15 cellular contexts compared by ENCODE assay signal in genomic region chr1:169796411-169796810, GRCh38. TPM values are rescaled to one million over a fixed set of nuclear protein-coding genes. Genes with fewer than 3 reads are reported as not detected.
A peak's percentile ranks its signal among the peaks of the same experiment; 100 is the strongest.
DNase-seq lines count a peak whose midpoint lies in the region; FAIRE-seq and TF ChIP-seq lines count a peak whose summit lies in the region.
"Had no signal": no experiment of that assay in that cellular context is flagged by ENCODE, and none has a peak within 500 bp of the region (broad histone marks: within the 10 kb centered on the region; RNA-seq: fewer than 3 reads in every experiment).

No MANE protein-coding gene starts in this region.

- H2BK5ac ChIP-seq in mesendoderm (ENCODE audit: low read length) = no peak overlapping the region

- H3K4me3 ChIP-seq in BLaER1 treated with 17β-estradiol and CSF1 and Interleukin-3, amounts not matched to agents 10 nM and 100 nM = peak overlapping the region in 2 of 10 experiments; percentile 85 to 90; a peak in 2 of 20 replicates
- H3K4me3 ChIP-seq in mesendoderm (ENCODE audit: low read length) = no peak overlapping the region
- H3K4me3 ChIP-seq: coronary artery had no signal

- H2AK5ac ChIP-seq in mesendoderm (ENCODE audit: low read length) = no peak overlapping the region

- no peaks in the 10 kb centered on the region for H3K9me3 Mint-ChIP-seq in T-helper 2 cell treated with Interferon-gamma antibody and Interleukin-4, amounts not matched to agents 5 μg/mL and 100 μg/mL, for 36 hours
- H3K9me3 Mint-ChIP-seq: CD14-positive monocyte had no signal

- H3K4me1 Mint-ChIP-seq in T-helper 2 cell treated with Interferon-gamma antibody and Interleukin-4, amounts not matched to agents 5 μg/mL and 100 μg/mL, for 36 hours (ENCODE audit: low read depth) = peaks cover 50% of the 10 kb centered on the region

- H3K4me2 ChIP-seq in BLaER1 treated with 17β-estradiol and CSF1 and Interleukin-3, amounts not matched to agents 10 nM and 100 nM = peak overlapping the region in 9 of 11 experiments; percentile 68 to 96 (median 87); a peak in 16 of 22 replicates
- no peak overlapping the region for H3K4me2 ChIP-seq in mesendoderm (ENCODE audit: low read length)

- H3K4me1 ChIP-seq in BLaER1 treated with 17β-estradiol and CSF1 and Interleukin-3, amounts not matched to agents 10 nM and 100 nM = peaks cover 18 to 35% (median 27%) of the 10 kb centered on the region in 10 experiments
- H3K4me1 ChIP-seq in mesendoderm (ENCODE audit: control insufficient read depth, low read depth, low read length) = peaks cover 2% of the 10 kb centered on the region

- H3K36me3 Mint-ChIP-seq in T-helper 2 cell treated with Interferon-gamma antibody and Interleukin-4, amounts not matched to agents 5 μg/mL and 100 μg/mL, for 36 hours (ENCODE audit: low read depth) = peaks cover 52% of the 10 kb centered on the region

- H3K27me3 Mint-ChIP-seq in T-helper 2 cell treated with Interferon-gamma antibody and Interleukin-4, amounts not matched to agents 5 μg/mL and 100 μg/mL, for 36 hours (ENCODE audit: low read depth) = no peaks in the 10 kb centered on the region

- WGBS in mesendoderm (ENCODE audit: extremely low coverage, insufficient coverage, low lambda C conversion rate) = no CpG with 5 or more reads among the region's 4 CpGs

- no peaks in the 10 kb centered on the region for H3K27me3 ChIP-seq in BLaER1 treated with 17β-estradiol and CSF1 and Interleukin-3, amounts not matched to agents 10 nM and 100 nM
- no peaks in the 10 kb centered on the region for H3K27me3 ChIP-seq in mesendoderm (ENCODE audit: insufficient read depth, low read length, poor library complexity)

- H2BK120ac ChIP-seq in mesendoderm (ENCODE audit: low read depth, low read length) = no peak overlapping the region

- no peak for TF ChIP-seq CTCF in GM13976 (IDR thresholded peaks at IDR 0.05; ENCODE audit: borderline replicate concordance, control extremely low read depth, extremely low read depth, insufficient read depth, missing control alignments)

- no peak overlapping the region for H4K8ac ChIP-seq in mesendoderm (ENCODE audit: low read depth, low read length)

- H3K27ac ChIP-seq in BLaER1 treated with 17β-estradiol and CSF1 and Interleukin-3, amounts not matched to agents 10 nM and 100 nM = no peak overlapping the region
- H3K27ac ChIP-seq in mesendoderm (ENCODE audit: low read depth, low read length) = no peak overlapping the region
- H3K27ac ChIP-seq: coronary artery, thoracic aorta had no signal

- peak overlapping the region; percentile 97 for H3K27ac Mint-ChIP-seq in T-helper 2 cell treated with Interferon-gamma antibody and Interleukin-4, amounts not matched to agents 5 μg/mL and 100 μg/mL, for 36 hours

- no peaks in the 10 kb centered on the region for H3K9me3 ChIP-seq in BLaER1 treated with 17β-estradiol and CSF1 and Interleukin-3, amounts not matched to agents 10 nM and 100 nM (replicated peaks in 1 of 11)
- H3K9me3 ChIP-seq: thoracic aorta had no signal

- peaks cover 7% of the 10 kb centered on the region for H3K79me1 ChIP-seq in mesendoderm (ENCODE audit: low read length)

- TF ChIP-seq POLR2A in GM12892 (IDR thresholded peaks at IDR 0.05; ENCODE audit: low read depth, low read length) = no peak

- H4K5ac ChIP-seq in mesendoderm (ENCODE audit: low read length) = no peak overlapping the region

- peaks cover 18% of the 10 kb centered on the region for H3K79me2 ChIP-seq in mesendoderm (ENCODE audit: control insufficient read depth, insufficient read depth, low read length)

- no peak overlapping the region for H3K18ac ChIP-seq in mesendoderm (ENCODE audit: low read length)

- H3K36me3 ChIP-seq in BLaER1 treated with 17β-estradiol and CSF1 and Interleukin-3, amounts not matched to agents 10 nM and 100 nM = peaks cover 0 to 63% (median 23%) of the 10 kb centered on the region in 11 experiments; a peak in 17 of 22 replicates
- H3K36me3 ChIP-seq in mesendoderm (ENCODE audit: control insufficient read depth, insufficient read depth, low read length) = no peaks in the 10 kb centered on the region
- H3K36me3 ChIP-seq: thoracic aorta had no signal

- H3K23ac ChIP-seq in mesendoderm (ENCODE audit: low read length) = no peak overlapping the region

- peak overlapping the region; percentile 94 for H3K4me3 Mint-ChIP-seq in T-helper 2 cell treated with Interferon-gamma antibody and Interleukin-4, amounts not matched to agents 5 μg/mL and 100 μg/mL, for 36 hours

- no peak overlapping the region for H2BK15ac ChIP-seq in mesendoderm (replicated peaks; ENCODE audit: low read depth)

- DNase-seq in GM12892 (ENCODE audit: insufficient read length) (no peak), mesendoderm (no peak), ureter (ENCODE audit: low spot score) (no peak), GM13976 (ENCODE audit: low spot score) (no peak)
- no peak for DNase-seq in T-helper 2 cell treated with Interferon-gamma antibody and Interleukin-4, amounts not matched to agents 5 μg/mL and 100 μg/mL, for 36 hours (ENCODE audit: low spot score)
- no peak for DNase-seq in stimulated activated CD4-positive, alpha-beta T cell treated with anti-CD3 and anti-CD28 coated beads, Interleukin-2, amount 100 ng/mL, for 24 hours
- DNase-seq in central memory CD4-positive, alpha-beta T cell = no peak
- DNase-seq: kidney glomerular epithelial cell, NCI-H1930, T-helper 9 cell had no signal

- no peaks in the 10 kb centered on the region for H4K20me1 ChIP-seq in BLaER1 treated with 17β-estradiol and CSF1 and Interleukin-3, amounts not matched to agents 10 nM and 100 nM

- no peak overlapping the region for H3K9ac ChIP-seq in BLaER1 treated with 17β-estradiol and CSF1 and Interleukin-3, amounts not matched to agents 10 nM and 100 nM
- H3K9ac ChIP-seq in mesendoderm (ENCODE audit: low read length) = peak overlapping the region; percentile 97
- H3K9ac ChIP-seq: parathyroid adenoma had no signal

- H3K4ac ChIP-seq in mesendoderm (ENCODE audit: low read depth, low read length) = no peak overlapping the region

- H3K56ac ChIP-seq in mesendoderm (ENCODE audit: low read length) = no peak overlapping the region

- FAIRE-seq in GM12892 (lab: Jason Lieb, UNC) = peak; percentile 40

- in situ Hi-C loops in GM13976 (cut with MboI; ENCODE audit: low sequenced_read_pairs, unreplicated experiment) = loop anchor here (10.0 kb wide), 1 partner anchor 192 kb away; no protein-coding TSS in a partner anchor

RNA-seq across cellular contexts. Expression of gene METTL18, which starts 1.7 kb away (rescaled TPM):
- 7.9 TPM for polyA plus RNA-seq in GM12892 (2012; ENCODE audit: missing spikeins)
- polyA plus RNA-seq in mesendoderm (2013, experiment 1 of 2) = 5.9 TPM
- 6.0 TPM for polyA plus RNA-seq in mesendoderm (2013, experiment 2 of 2)
- 11.4 TPM for total RNA-seq in ureter
